8 cellular contexts compared by ENCODE assay signal in the genomic region with DNA sequence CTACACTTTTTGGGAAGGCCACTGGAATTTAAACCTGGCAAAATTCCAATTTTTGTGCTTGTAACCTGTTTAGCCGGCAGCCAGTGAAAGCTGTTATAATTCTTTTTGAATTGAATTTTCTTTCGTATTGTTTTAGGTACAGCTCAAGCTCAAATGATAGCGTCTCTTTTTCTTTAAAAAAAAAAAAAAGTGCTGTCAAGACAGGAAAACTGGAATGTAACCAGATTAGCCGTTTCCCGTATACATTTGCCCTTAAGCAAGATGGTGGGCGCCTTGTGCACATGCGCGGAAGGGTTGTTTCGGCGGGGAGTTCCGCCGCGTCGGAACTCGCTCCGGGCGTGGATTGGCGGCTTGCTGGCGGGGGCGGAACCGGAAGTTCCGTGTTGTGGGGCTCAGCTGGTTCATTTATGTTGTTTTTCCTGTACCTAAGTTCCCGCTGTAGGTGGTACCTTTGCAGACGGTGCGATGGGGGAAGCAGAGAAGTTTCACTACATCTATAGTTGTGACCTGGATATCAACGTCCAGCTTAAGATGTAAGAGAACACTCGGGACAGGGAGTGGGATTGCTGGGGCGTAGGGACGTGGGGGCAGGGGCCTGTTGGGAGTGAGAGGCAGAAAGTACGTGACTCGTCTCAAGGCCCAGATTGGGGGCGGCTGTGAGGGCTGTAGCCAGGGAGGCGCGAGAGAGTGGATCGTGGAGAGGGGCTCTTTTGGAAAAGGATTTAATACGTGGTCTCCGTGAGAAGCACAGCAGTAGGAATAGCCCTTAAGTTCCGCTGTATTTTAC. TPM values are rescaled to one million over a fixed set of nuclear protein-coding genes. Genes with fewer than 3 reads are reported as not detected.
DNase-seq lines count a peak whose midpoint lies in the region; ATAC-seq and TF ChIP-seq lines count a peak whose summit lies in the region.

A gene (plus strand): TSS at position 408 of the 787 bp plus-strand sequence. CDS start 58 bp downstream, at position 466.

- TF ChIP-seq CTCF in BJ (IDR thresholded peaks at IDR 0.05; ENCODE audit: insufficient read depth, low read depth, low read length) (no peak), coronary artery (IDR thresholded peaks at IDR 0.05) (no peak)

- no peaks in the 10 kb centered on the region for H3K9me3 Mint-ChIP-seq in activated CD4-positive, alpha-beta T cell treated with anti-CD3 and anti-CD28 coated beads, Interleukin-2, amount 10 ng/mL, durations not matched to agents 24 days and 14 days

- CTCF ChIA-PET in BJ (lab: Yijun Ruan, JAX) = no interaction called here

- peak within 1 kb of the TSS; percentile 97 for H3K4me3 Mint-ChIP-seq in activated CD4-positive, alpha-beta T cell treated with anti-CD3 and anti-CD28 coated beads, Interleukin-2, amount 10 ng/mL, durations not matched to agents 24 days and 14 days

- peaks cover 25% of the 10 kb centered on the region for H3K36me3 Mint-ChIP-seq in activated CD4-positive, alpha-beta T cell treated with anti-CD3 and anti-CD28 coated beads, Interleukin-2, amount 10 ng/mL, durations not matched to agents 24 days and 14 days (ENCODE audit: low read depth)

- peak within 1 kb of the TSS; percentile 90 for H3K4me3 ChIP-seq in BJ (ENCODE audit: low read depth, low read length)
- H3K4me3 ChIP-seq in coronary artery = peak within 1 kb of the TSS; percentile 84

- H3K27me3 Mint-ChIP-seq in activated CD4-positive, alpha-beta T cell treated with anti-CD3 and anti-CD28 coated beads, Interleukin-2, amount 10 ng/mL, durations not matched to agents 24 days and 14 days = no peaks in the 10 kb centered on the region

- no peaks in the 10 kb centered on the region for H3K36me3 ChIP-seq in BJ (ENCODE audit: control insufficient read depth, insufficient read depth, low read length)

- peaks cover 22% of the 10 kb centered on the region for H3K4me1 Mint-ChIP-seq in activated CD4-positive, alpha-beta T cell treated with anti-CD3 and anti-CD28 coated beads, Interleukin-2, amount 10 ng/mL, durations not matched to agents 24 days and 14 days

- H3K27ac Mint-ChIP-seq in activated CD4-positive, alpha-beta T cell treated with anti-CD3 and anti-CD28 coated beads, Interleukin-2, amount 10 ng/mL, durations not matched to agents 24 days and 14 days = peak within 1 kb of the TSS; percentile 99

- H3K27me3 ChIP-seq in BJ (ENCODE audit: control insufficient read depth, insufficient read depth, low read length) (no peaks in the 10 kb centered on the region), layer of hippocampus (ENCODE audit: control insufficient read depth, insufficient read depth, low read length) (no peaks in the 10 kb centered on the region)

- peak; percentile 99 for ATAC-seq in GM19324 (IDR thresholded peaks at IDR 0.05; ENCODE audit: low FRiP score, unreplicated experiment)
- ATAC-seq in HG03469 (IDR thresholded peaks at IDR 0.05; ENCODE audit: unreplicated experiment) = peak; percentile 92

- DNase-seq in BJ (ENCODE audit: low read depth) (peak; percentile 89), NCI-H526 treated with DMSO at 0.1 percent for 48 hours (lab: John Stamatoyannopoulos, UW) (peak; percentile 90), coronary artery (ENCODE audit: low spot score) (peak; percentile 94)
- peak; percentile 98 for DNase-seq in activated CD4-positive, alpha-beta T cell treated with anti-CD3 and anti-CD28 coated beads, Interleukin-2, amount 10 ng/mL, durations not matched to agents 24 days and 14 days
- peak; percentile 97 to 98 for DNase-seq in stimulated activated CD4-positive, alpha-beta T cell treated with anti-CD3 and anti-CD28 coated beads, Interleukin-1b, Interleukin-23, amount 100 ng/mL, for 4 hours (ENCODE audit: low read depth in 2 of 2)

- POLR2A ChIA-PET in BJ (lab: Charles Lee) = no interaction called here

- intact Hi-C loops in activated CD4-positive, alpha-beta T cell treated with anti-CD3 and anti-CD28 coated beads, Interleukin-2, amount 10 ng/mL, durations not matched to agents 24 days and 14 days (cut with micrococcal nuclease) = loop anchor here (1.0 to 2.0 kb wide), 2 partner anchors 28 to 70 kb away; no protein-coding TSS in a partner anchor

- H3K27ac ChIP-seq in coronary artery = peak within 1 kb of the TSS; percentile 62
- H3K27ac ChIP-seq in layer of hippocampus (ENCODE audit: low read depth, low read length) = peak within 1 kb of the TSS; percentile 39

RNA-seq across cellular contexts. Expression of the gene that starts here (rescaled TPM):
- polyA plus RNA-seq in BJ (2011; rRNA removed) = 45.3 and 64.5 TPM in 2 replicates
- polyA minus RNA-seq in BJ (2011; rRNA and poly(A)+ RNA removed) = 23.1 and 28.9 TPM in 2 replicates
- 57.1 and 57.7 TPM in 2 replicates for total RNA-seq in activated CD4-positive, alpha-beta T cell treated with anti-CD3 and anti-CD28 coated beads, Interleukin-2, amount 10 ng/mL, durations not matched to agents 24 days and 14 days

Comparison
In these comparisons a context has a peak if more than half of its experiments do, and no peak if none do; other contexts are left out.
1. Peak in every context shown above with its lines: DNase-seq, ATAC-seq, H3K4me3 ChIP-seq and H3K27ac ChIP-seq.